ENCODE assay signal across 21 cellular contexts in the genomic region with DNA sequence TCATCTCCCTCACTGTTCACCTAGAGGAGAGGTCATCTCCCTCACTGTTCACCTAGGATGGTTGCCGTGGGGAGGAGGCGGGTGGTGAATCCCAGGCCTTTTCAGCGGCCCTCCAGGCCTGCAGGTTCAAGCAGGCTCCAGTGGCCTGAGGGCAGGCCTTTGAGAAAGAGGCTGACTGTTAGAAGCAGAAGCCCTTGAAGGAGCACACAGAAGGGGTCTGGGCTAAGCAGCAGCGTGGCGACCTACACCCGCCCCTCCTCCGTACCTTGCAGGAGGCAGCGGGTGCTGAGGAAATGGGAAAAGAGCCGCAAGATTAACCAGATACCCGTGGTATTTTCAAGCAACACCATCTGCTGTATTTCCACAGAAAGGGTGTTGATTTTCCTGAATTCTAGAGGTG.
"Had no signal": no experiment of that assay in that cellular context is flagged by ENCODE, and none has a peak within 500 bp of the region (broad histone marks: within the 10 kb centered on the region; RNA-seq: fewer than 3 reads in every experiment).

No MANE protein-coding gene starts in this region.

- DNase-seq: activated CD4-positive, alpha-beta T cell treated with anti-CD3 and anti-CD28 coated beads for 36 hours; activated CD4-positive, CD25-positive, alpha-beta regulatory T cell; activated CD8-positive, alpha-beta memory T cell treated with anti-CD3 and anti-CD28 coated beads, Interleukin-2, amount 10 ng/mL, durations not matched to agents 7 days and 5 days; activated CD8-positive, alpha-beta T cell treated with anti-CD3 and anti-CD28 coated beads, Interleukin-2, amount 10 ng/mL, durations not matched to agents 7 days and 5 days; activated naive CD8-positive, alpha-beta T cell treated with anti-CD3 and anti-CD28 coated beads, Interleukin-2, amount 50 U/mL, for 24 hours; activated T-cell treated with anti-CD3 and anti-CD28 coated beads, Interleukin-2, amount 50 U/mL, for 48 hours; foreskin keratinocyte; heart left ventricle; hypothalamus; kidney glomerular epithelial cell; left lung; lower lobe of right lung; mucosa of descending colon; posterior cingulate gyrus; right cardiac atrium; stimulated activated CD4-positive, alpha-beta T cell treated with anti-CD3 and anti-CD28 coated beads, Interleukin-15, amount 100 ng/mL, for 24 hours; stimulated activated CD4-positive, alpha-beta T cell treated with anti-CD3 and anti-CD28 coated beads, Interleukin-2, amount 100 ng/mL, for 24 hours; stimulated activated naive B cell treated with anti-CD40 and anti-IgM and Interleukin-4, amounts not matched to agents 10 μg/mL and 1 μg/mL and 100 μg/mL, for 72 hours had no signal

- H3K9me3 ChIP-seq: breast epithelium, esophagus muscularis mucosa, left lung, lower lobe of right lung, mucosa of descending colon had no signal

- H3K27me3 ChIP-seq: breast epithelium, esophagus muscularis mucosa, foreskin keratinocyte, tibial nerve had no signal

- H3K27ac ChIP-seq: breast epithelium, esophagus muscularis mucosa, foreskin keratinocyte, heart left ventricle, left lung, lower lobe of right lung, tibial nerve had no signal

- H3K36me3 ChIP-seq: breast epithelium, esophagus muscularis mucosa, heart left ventricle, left lung, lower lobe of right lung, tibial nerve had no signal

- H3K4me1 ChIP-seq: breast epithelium, foreskin keratinocyte, left lung, lower lobe of right lung had no signal

- H3K4me3 ChIP-seq: breast epithelium, esophagus muscularis mucosa, heart left ventricle, left lung, lower lobe of right lung, mucosa of descending colon, tibial nerve had no signal
